19 cellular contexts compared by ENCODE assay signal in genomic region chr10:117419921-117420320, GRCh38. TPM values are rescaled to one million over a fixed set of nuclear protein-coding genes. Genes with fewer than 3 reads are reported as not detected.
A peak's percentile ranks its signal among the peaks of the same experiment; 100 is the strongest.
DNase-seq lines count a peak whose midpoint lies in the region; ATAC-seq, FAIRE-seq and TF ChIP-seq lines count a peak whose summit lies in the region.
"Had no signal": no experiment of that assay in that cellular context is flagged by ENCODE, and none has a peak within 500 bp of the region (broad histone marks: within the 10 kb centered on the region; RNA-seq: fewer than 3 reads in every experiment).

No MANE protein-coding gene starts in this region.

- no peak overlapping the region for H3K23ac ChIP-seq in IMR-90 (ENCODE audit: low read depth, low read length)

- H3K56ac ChIP-seq in IMR-90 (ENCODE audit: extremely low read depth, insufficient read depth, low read length): no peak overlapping the region

- FAIRE-seq in keratinocyte (lab: Jason Lieb, UNC) (peak; percentile 86), small intestine (lab: Jason Lieb, UNC) (no peak)
- FAIRE-seq: H54, TTC549 had no signal

- peak; percentile 24 for DNase-seq in CD1c-positive myeloid dendritic cell (ENCODE audit: extremely low spot score)
- no peak for DNase-seq in IMR-90
- peak; percentile 55 for DNase-seq in dermis blood vessel endothelial cell
- DNase-seq in keratinocyte (ENCODE audit: low read depth, low spot score): no peak
- no peak for DNase-seq in hippocampal formation (lab: John Stamatoyannopoulos, UW)
- no peak for DNase-seq in NCI-H1092 treated with DMSO at 0.1 percent for 48 hours (lab: John Stamatoyannopoulos, UW)
- DNase-seq in small intestine: no peak
- DNase-seq in NCI-H128 (lab: John Stamatoyannopoulos, UW; ENCODE audit: unreplicated experiment): no peak
- DNase-seq: activated CD4-positive, alpha-beta T cell treated with anti-CD3 and anti-CD28 coated beads, Interleukin-2, amount 10 ng/mL, durations not matched to agents 24 days and 14 days; cortex of kidney; left ventricle myocardium superior; NCI-H2029; NCI-H446; stimulated activated naive CD4-positive, alpha-beta T cell had no signal

- no peak overlapping the region for H3K27ac ChIP-seq in IMR-90 (ENCODE audit: insufficient read depth, low read length)
- no peak overlapping the region for H3K27ac ChIP-seq in keratinocyte (ENCODE audit: control insufficient read depth, insufficient read depth, low read length)
- no peak overlapping the region for H3K27ac ChIP-seq in small intestine (ENCODE audit: low read depth in 1 of 2, low read length in 1 of 2)
- H3K27ac ChIP-seq: breast epithelium, tibial nerve had no signal

- no peak overlapping the region for H3K18ac ChIP-seq in IMR-90 (ENCODE audit: low read depth, low read length)

- POLR2A ChIA-PET in IMR-90 (lab: Charles Lee; ENCODE audit: unreplicated experiment): no interaction called here

- H3K4ac ChIP-seq in IMR-90 (ENCODE audit: low read depth, low read length): no peak overlapping the region

- H3K4me1 ChIP-seq in IMR-90 (ENCODE audit: control insufficient read depth, insufficient read depth, low read length) (no peaks in the 10 kb centered on the region), keratinocyte (ENCODE audit: control insufficient read depth, extremely low read depth, insufficient read depth, low read length) (peaks cover 35% of the 10 kb centered on the region), small intestine (ENCODE audit: control insufficient read depth in 2 of 2, insufficient read depth in 1 of 2, low read depth in 1 of 2, low read length in 1 of 2) (no peaks in the 10 kb centered on the region)
- H3K4me1 ChIP-seq: breast epithelium, tibial nerve had no signal

- H3K4me2 ChIP-seq in IMR-90 (ENCODE audit: low read depth, low read length): no peak overlapping the region
- H3K4me2 ChIP-seq in keratinocyte (ENCODE audit: control insufficient read depth, extremely low read depth, insufficient read depth, low read depth, low read length): peak overlapping the region; percentile 22

- H3K79me2 ChIP-seq in keratinocyte (ENCODE audit: control insufficient read depth, insufficient read depth, low read length): no peaks in the 10 kb centered on the region

- H2AK5ac ChIP-seq in IMR-90 (ENCODE audit: low read depth, low read length): no peak overlapping the region

- no peaks in the 10 kb centered on the region for H3K79me1 ChIP-seq in IMR-90 (ENCODE audit: low read depth in 1 of 2, low read length in 2 of 2)

- ATAC-seq in IMR-90 (ENCODE audit: low read depth): no peak
- ATAC-seq: left ventricle myocardium superior, sciatic nerve had no signal

- TF ChIP-seq POLR2A in IMR-90 (IDR thresholded peaks at IDR 0.05; ENCODE audit: low read depth, low read length): no peak

- H2BK15ac ChIP-seq in IMR-90 (ENCODE audit: low read depth, low read length): no peak overlapping the region

- no peaks in the 10 kb centered on the region for H3K27me3 ChIP-seq in IMR-90 (ENCODE audit: control insufficient read depth, insufficient read depth, low read length)
- H3K27me3 ChIP-seq in keratinocyte (ENCODE audit: control insufficient read depth, extremely low read depth, insufficient read depth, low read length): no peaks in the 10 kb centered on the region
- no peaks in the 10 kb centered on the region for H3K27me3 ChIP-seq in small intestine (ENCODE audit: control insufficient read depth in 2 of 2, insufficient read depth in 2 of 2, low read length in 2 of 2)
- H3K27me3 ChIP-seq: breast epithelium, tibial nerve had no signal

- TF ChIP-seq RAD21 in IMR-90 (IDR thresholded peaks at IDR 0.05; ENCODE audit: low read length): no peak

- H2BK5ac ChIP-seq in IMR-90 (ENCODE audit: low read depth, low read length, poor library complexity, severe bottlenecking): no peak overlapping the region

- H3K9ac ChIP-seq in IMR-90 (ENCODE audit: low read depth, low read length) (no peak overlapping the region), keratinocyte (ENCODE audit: control insufficient read depth, extremely low read depth, insufficient read depth, low read length) (no peak overlapping the region)

- H3K9me3 ChIP-seq in IMR-90 (ENCODE audit: control insufficient read depth, insufficient read depth, low read length): no peaks in the 10 kb centered on the region
- H3K9me3 ChIP-seq in keratinocyte (ENCODE audit: control insufficient read depth, low read depth, low read length): peaks cover 4% of the 10 kb centered on the region
- H3K9me3 ChIP-seq in small intestine (ENCODE audit: control insufficient read depth, low read depth): no peaks in the 10 kb centered on the region

- no peak overlapping the region for H2BK20ac ChIP-seq in IMR-90 (ENCODE audit: low read depth, low read length)

- dilution Hi-C loops in IMR-90 (cut with HindIII; ENCODE audit: low sequenced_read_pairs, unreplicated experiment): no loop called here
- dilution Hi-C loops in keratinocyte (cut with MboI; ENCODE audit: extremely low pct_ligation_motif_present, low sequenced_read_pairs): no loop called here

- in situ Hi-C loops in IMR-90 (cut with MboI; ENCODE audit: low sequenced_read_pairs): no loop called here

- intact Hi-C loops in IMR-90 (cut with micrococcal nuclease): no loop called here

- H2BK120ac ChIP-seq in IMR-90 (ENCODE audit: low read depth, low read length): no peak overlapping the region

- H3K4me3 ChIP-seq in IMR-90 (ENCODE audit: insufficient read depth, low read depth, low read length) (no peak overlapping the region), keratinocyte (ENCODE audit: control insufficient read depth in 2 of 3, extremely low read depth in 1 of 3, insufficient read depth in 2 of 3, low read depth in 1 of 3, low read length in 3 of 3) (no peak overlapping the region), small intestine (ENCODE audit: low read depth in 1 of 2, low read length in 2 of 2) (no peak overlapping the region)
- H3K4me3 ChIP-seq: breast epithelium, tibial nerve had no signal

- H2AFZ ChIP-seq in IMR-90 (replicated peaks; ENCODE audit: low read length, poor library complexity) (peak overlapping the region; percentile 1), keratinocyte (ENCODE audit: control insufficient read depth, low read length) (no peak overlapping the region)

- WGBS in IMR-90 (ENCODE audit: extremely low coverage in 2 of 2, insufficient read length in 1 of 2), 2 experiments: 50% methylated on average over 3 of the region's 5 CpGs; no CpG with 5 or more reads in 1 of the 2 experiments
- 79 to 87% (median 85%) methylated on average over 5 of the region's 5 CpGs for WGBS in small intestine, 3 donors

- TF ChIP-seq CTCF in IMR-90 (conservative IDR thresholded peaks at IDR 0.05; ENCODE audit: low read depth, low read length) (no peak), keratinocyte (optimal IDR thresholded peaks at IDR 0.05 in 1 of 3, IDR thresholded peaks at IDR 0.05 in 1 of 3, conservative IDR thresholded peaks at IDR 0.05 in 1 of 3; ENCODE audit: extremely low read depth in 1 of 3, insufficient read depth in 2 of 3, low read length in 3 of 3) (peak; percentile 17 to 43 (median 21))

- H4K20me1 ChIP-seq in IMR-90 (ENCODE audit: insufficient read depth, low read length) (no peaks in the 10 kb centered on the region), keratinocyte (ENCODE audit: control insufficient read depth, extremely low read depth, insufficient read depth, low read length) (no peaks in the 10 kb centered on the region)

- no peak overlapping the region for H4K8ac ChIP-seq in IMR-90 (ENCODE audit: low read depth in 2 of 2, low read length in 2 of 2)

- no peak overlapping the region for H2AK9ac ChIP-seq in IMR-90 (replicated peaks; ENCODE audit: low read depth, low read length, poor library complexity)

- H3K36me3 ChIP-seq in IMR-90 (ENCODE audit: control insufficient read depth, insufficient read depth, low read length) (no peaks in the 10 kb centered on the region), keratinocyte (ENCODE audit: control insufficient read depth in 2 of 2, extremely low read depth in 1 of 2, insufficient read depth in 2 of 2, low read length in 2 of 2) (no peaks in the 10 kb centered on the region), small intestine (ENCODE audit: control insufficient read depth in 2 of 2, insufficient read depth in 2 of 2, low read length in 2 of 2) (no peaks in the 10 kb centered on the region)
- H3K36me3 ChIP-seq: breast epithelium, tibial nerve had no signal

- no peak overlapping the region for H4K5ac ChIP-seq in IMR-90 (ENCODE audit: low read depth, low read length)

- H3K9me1 ChIP-seq in IMR-90 (ENCODE audit: insufficient read depth, low read length) (no peaks in the 10 kb centered on the region), keratinocyte (ENCODE audit: control insufficient read depth, extremely low read depth, insufficient read depth, low read length) (no peaks in the 10 kb centered on the region)

- no TSS peak for BruUV-seq in IMR-90 (replicated peaks; lab: Mats Ljungman, UMichigan)

- H4K91ac ChIP-seq in IMR-90 (ENCODE audit: insufficient read depth, low read depth, low read length): no peak overlapping the region

- CTCF ChIA-PET in IMR-90 (lab: Yijun Ruan, JAX): no interaction called here

- no peak overlapping the region for H3K14ac ChIP-seq in IMR-90 (replicated peaks; ENCODE audit: low read depth, low read length)

TF ChIP-seq in IMR-90, 13 proteins besides CTCF, POLR2A, EP300 and RAD21 (continues in another document):
- no peak for TF ChIP-seq RCOR1 (IDR thresholded peaks at IDR 0.05; ENCODE audit: insufficient replicate concordance, low read length)
- TF ChIP-seq MAFK (IDR thresholded peaks at IDR 0.05; ENCODE audit: low read depth, low read length): no peak

RNA-seq across cellular contexts. Expression of gene PDZD8, which starts 44.7 kb away (rescaled TPM):
- total RNA-seq in IMR-90 (2012; rRNA removed) (20.4 and 22.5 TPM in 2 replicates), dermis blood vessel endothelial cell (16.0 and 24.4 TPM in 2 replicates)
- polyA plus RNA-seq in IMR-90 (2012; rRNA removed) (11.3 and 11.7 TPM in 2 replicates), keratinocyte (17.6 to 30.7 TPM (median 24.3 TPM) in 3 replicates), small intestine (10 to 100 TPM in 1 of 3 donors, 1 to 10 TPM in 2; 5.8 to 18.5 (median 7.3) TPM)
- polyA plus RNA-seq in IMR-90 (2012; cell fraction: cytosol; rRNA removed): 1.9 and 3.0 TPM in 2 replicates
- 0.95 and 4.9 TPM in 2 replicates for polyA plus RNA-seq in IMR-90 (2012; cell fraction: nucleus; rRNA removed; ENCODE audit: low replicate concordance)
- polyA plus RNA-seq in keratinocyte (2011; ENCODE audit: low read depth): 30.8 TPM
- 15.8 and 27.3 TPM in 2 replicates for polyA plus RNA-seq in keratinocyte (2011; cell fraction: cytosol; rRNA removed)
- polyA plus RNA-seq in keratinocyte (2011; cell fraction: nucleus; rRNA removed): 25.9 and 31.7 TPM in 2 replicates
- polyA plus RNA-seq in keratinocyte (2012; ENCODE audit: low replicate concordance): 16.3 and 23.7 TPM in 2 replicates
- polyA minus RNA-seq in keratinocyte: 19.2 to 106 TPM (median 63.8 TPM) in 3 replicates
- polyA minus RNA-seq in keratinocyte (2011; cell fraction: cytosol; rRNA and poly(A)+ RNA removed): 34.1 TPM
- 60.1 and 141 TPM in 2 replicates for polyA minus RNA-seq in keratinocyte (2011; cell fraction: nucleus; rRNA and poly(A)+ RNA removed)

Comparison
In these comparisons a context has a peak if more than half of its experiments do, and no peak if none do; other contexts are left out.
1. DNase-seq: peak in CD1c-positive myeloid dendritic cell (single experiment) and dermis blood vessel endothelial cell (single experiment); none in IMR-90 (single experiment), keratinocyte (single experiment), hippocampal formation (0 of 2), NCI-H1092 treated with DMSO at 0.1 percent for 48 hours (single experiment), small intestine (single experiment) and NCI-H128 (single experiment).